In genomic region chr4:122731676-122732075, GRCh38 we compare ENCODE assay signal across 8 cellular contexts.
DNase-seq lines count a peak whose midpoint lies in the region; ATAC-seq and TF ChIP-seq lines count a peak whose summit lies in the region.

No MANE protein-coding gene starts in this region.

- ATAC-seq in HG02623 (IDR thresholded peaks at IDR 0.05; ENCODE audit: unreplicated experiment) (no peak), GM21576 (IDR thresholded peaks at IDR 0.05; ENCODE audit: unreplicated experiment) (no peak)

- no peaks in the 10 kb centered on the region for H3F3A ChIP-seq in DOHH2 (ENCODE audit: control insufficient read depth, insufficient read depth)

- no peaks in the 10 kb centered on the region for H3K9me2 ChIP-seq in DOHH2 (replicated peaks; ENCODE audit: control insufficient read depth, low read length)

- peaks cover 14% of the 10 kb centered on the region for H3K4me1 ChIP-seq in DOHH2 (ENCODE audit: control insufficient read depth, low read length)
- H3K4me1 ChIP-seq in parathyroid adenoma, result no peaks in the 10 kb centered on the region

- H3K27me3 ChIP-seq in DOHH2 (ENCODE audit: control insufficient read depth, low read length) (no peaks in the 10 kb centered on the region), parathyroid adenoma (ENCODE audit: control insufficient read depth, insufficient read depth, low read length) (no peaks in the 10 kb centered on the region)

- H3K9ac ChIP-seq in parathyroid adenoma, result no peak overlapping the region

- H3K4me2 ChIP-seq in DOHH2 (ENCODE audit: low read length) (peak overlapping the region; percentile 71), parathyroid adenoma (ENCODE audit: low read length) (peak overlapping the region; percentile 69)

- DNase-seq in OCI-M1 (lab: John Stamatoyannopoulos, UW) (peak; percentile 41), epithelial cell of esophagus (ENCODE audit: low read depth) (no peak), NCI-H2171 treated with DMSO at 0.1 percent for 48 hours (lab: John Stamatoyannopoulos, UW) (no peak), GF-D8 (lab: John Stamatoyannopoulos, UW) (no peak)

- H3K79me2 ChIP-seq in DOHH2 (ENCODE audit: control insufficient read depth, low read length), result no peaks in the 10 kb centered on the region
- H3K79me2 ChIP-seq in parathyroid adenoma, result no peaks in the 10 kb centered on the region

- H3K27ac ChIP-seq in DOHH2 (ENCODE audit: low read depth, low read length), result no peak overlapping the region
- peak overlapping the region; percentile 94 for H3K27ac ChIP-seq in parathyroid adenoma

- TF ChIP-seq CTCF in DOHH2 (IDR thresholded peaks at IDR 0.05; ENCODE audit: low read depth, low read length, poor library complexity, severe bottlenecking) (no peak), epithelial cell of esophagus (IDR thresholded peaks at IDR 0.05; ENCODE audit: insufficient read depth, low read depth, low read length, missing control alignments) (no peak), parathyroid adenoma (IDR thresholded peaks at IDR 0.05) (no peak)

- H3K9me3 ChIP-seq in DOHH2 (ENCODE audit: control insufficient read depth, insufficient read depth, low read length) (no peaks in the 10 kb centered on the region), parathyroid adenoma (ENCODE audit: control insufficient read depth, low read length) (no peaks in the 10 kb centered on the region)

- no peaks in the 10 kb centered on the region for H4K20me1 ChIP-seq in DOHH2 (ENCODE audit: control insufficient read depth, insufficient read depth, low read depth, low read length)

- H3K36me3 ChIP-seq in DOHH2 (ENCODE audit: control insufficient read depth, low read length) (no peaks in the 10 kb centered on the region), parathyroid adenoma (ENCODE audit: control insufficient read depth, insufficient read depth, low read length) (no peaks in the 10 kb centered on the region)

- peak overlapping the region; percentile 67 for H2AFZ ChIP-seq in parathyroid adenoma

- peak overlapping the region; percentile 62 for H3K4me3 ChIP-seq in DOHH2 (ENCODE audit: low read length)
- H3K4me3 ChIP-seq in epithelial cell of esophagus (ENCODE audit: low read length), result peak overlapping the region; percentile 44
- H3K4me3 ChIP-seq in parathyroid adenoma (ENCODE audit: low read depth, low read length), result peak overlapping the region; percentile 96

Comparison
In these comparisons a context has a peak if more than half of its experiments do, and no peak if none do; other contexts are left out.
1. H3K4me3 ChIP-seq: peak in every context shown above with its lines; median percentile 96 in parathyroid adenoma; 62 in DOHH2; 44 in epithelial cell of esophagus.